In the genomic region with DNA sequence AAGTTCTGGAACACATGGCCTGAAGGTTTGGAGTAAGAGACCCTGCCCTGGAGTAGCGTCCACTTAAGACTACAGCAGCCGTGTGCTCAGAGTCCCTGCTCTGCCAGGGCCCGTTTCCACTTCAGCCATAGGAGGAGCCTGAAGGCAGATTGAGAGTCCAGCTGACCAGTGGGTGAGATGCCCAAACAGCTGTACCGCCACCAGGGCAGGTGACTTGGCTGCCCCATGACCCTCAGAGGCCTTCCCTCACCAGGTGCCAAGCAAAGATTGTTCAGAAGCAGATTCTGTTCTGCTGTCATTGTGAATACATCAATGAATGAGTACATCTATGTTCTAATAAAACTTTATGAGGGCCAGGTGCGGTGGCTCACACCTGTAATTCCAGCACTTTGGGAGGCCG, we compare ENCODE assay signal across 24 cellular contexts.
DNase-seq lines count a peak whose midpoint lies in the region; ATAC-seq, FAIRE-seq and TF ChIP-seq lines count a peak whose summit lies in the region.
"Had no signal": no experiment of that assay in that cellular context is flagged by ENCODE, and none has a peak within 500 bp of the region (broad histone marks: within the 10 kb centered on the region; RNA-seq: fewer than 3 reads in every experiment).

No MANE protein-coding gene starts in this region.

- H3K9ac ChIP-seq in HepG2 (ENCODE audit: insufficient read depth, low read depth, low read length), result no peak overlapping the region

- no peaks in the 10 kb centered on the region for H3K4me1 Mint-ChIP-seq in CD8-positive, alpha-beta memory T cell
- H3K4me1 Mint-ChIP-seq: activated naive CD4-positive, alpha-beta T cell treated with anti-CD3 and anti-CD28 coated beads, Interleukin-2, amount 50 U/mL, for 24 hours; stimulated activated naive CD8-positive, alpha-beta T cell treated with anti-CD3 and anti-CD28 coated beads, Interleukin-15, amount 100 ng/mL, for 72 hours had no signal

- H3K36me3 Mint-ChIP-seq in CD8-positive, alpha-beta memory T cell, result no peaks in the 10 kb centered on the region
- H3K36me3 Mint-ChIP-seq: activated naive CD4-positive, alpha-beta T cell treated with anti-CD3 and anti-CD28 coated beads, Interleukin-2, amount 50 U/mL, for 24 hours; brain; immature natural killer cell; memory B cell had no signal

- H2AFZ ChIP-seq in HepG2 (ENCODE audit: low read length), result no peak overlapping the region

- no peaks in the 10 kb centered on the region for H3K9me3 Mint-ChIP-seq in CD8-positive, alpha-beta memory T cell
- H3K9me3 Mint-ChIP-seq: activated CD8-positive, alpha-beta T cell treated with anti-CD3 and anti-CD28 coated beads for 36 hours; activated naive CD4-positive, alpha-beta T cell treated with anti-CD3 and anti-CD28 coated beads, Interleukin-2, amount 50 U/mL, for 24 hours; brain; dendritic cell treated with granulocyte-macrophage colony-stimulating factor and Interleukin-4, amounts not matched to agents 40 ng/mL and 50 ng/mL, for 4 days; H9; immature natural killer cell; memory B cell; stimulated activated naive CD8-positive, alpha-beta T cell treated with anti-CD3 and anti-CD28 coated beads, Interleukin-15, amount 100 ng/mL, for 72 hours; T-helper 1 cell treated with Interleukin-12 subunit alpha and Interleukin-12 subunit beta and Interleukin-4 antibody, amounts not matched to agents 30 μg/mL and 1 μg/mL, for 36 hours had no signal

- in situ Hi-C loops in HepG2 (cut with HindIII; ENCODE audit: extremely low pct_ligation_motif_present, low pct_unique_long_range_greater_than_20kb), result no loop called here
- in situ Hi-C loops in gastrocnemius medialis (cut with MboI; ENCODE audit: low sequenced_read_pairs in 4 of 4), result no loop called here
- in situ Hi-C loops in ACHN (cut with HindIII; ENCODE audit: low pct_ligation_motif_present, low pct_unique_long_range_greater_than_20kb, low sequenced_read_pairs), result no loop called here

- TF ChIP-seq EP300 in HepG2 (IDR thresholded peaks at IDR 0.05; ENCODE audit: low read depth in 2 of 2, low read length in 2 of 2) (no peak), HepG2 (CRISPR knock-in tag; IDR thresholded peaks at IDR 0.05; ENCODE audit: borderline replicate concordance) (no peak)

- H3K27ac Mint-ChIP-seq in CD8-positive, alpha-beta memory T cell, result no peak overlapping the region
- H3K27ac Mint-ChIP-seq: activated CD8-positive, alpha-beta T cell treated with anti-CD3 and anti-CD28 coated beads for 36 hours; activated naive CD4-positive, alpha-beta T cell treated with anti-CD3 and anti-CD28 coated beads, Interleukin-2, amount 50 U/mL, for 24 hours; dendritic cell treated with granulocyte-macrophage colony-stimulating factor and Interleukin-4, amounts not matched to agents 40 ng/mL and 50 ng/mL, for 4 days; H9; immature natural killer cell; memory B cell; stimulated activated naive CD8-positive, alpha-beta T cell treated with anti-CD3 and anti-CD28 coated beads, Interleukin-15, amount 100 ng/mL, for 72 hours; T-helper 1 cell treated with Interleukin-12 subunit alpha and Interleukin-12 subunit beta and Interleukin-4 antibody, amounts not matched to agents 30 μg/mL and 1 μg/mL, for 36 hours had no signal

- peaks cover 3 to 10% of the 10 kb centered on the region in 2 donors for H3K27me3 Mint-ChIP-seq in CD8-positive, alpha-beta memory T cell
- H3K27me3 Mint-ChIP-seq: activated CD8-positive, alpha-beta T cell treated with anti-CD3 and anti-CD28 coated beads for 36 hours; activated naive CD4-positive, alpha-beta T cell treated with anti-CD3 and anti-CD28 coated beads, Interleukin-2, amount 50 U/mL, for 24 hours; dendritic cell treated with granulocyte-macrophage colony-stimulating factor and Interleukin-4, amounts not matched to agents 40 ng/mL and 50 ng/mL, for 4 days; memory B cell had no signal

- TF ChIP-seq POLR2A in HepG2 (IDR thresholded peaks at IDR 0.05; ENCODE audit: insufficient read depth in 1 of 2, low read depth in 2 of 2, low read length in 2 of 2) (no peak), gastrocnemius medialis (IDR thresholded peaks at IDR 0.05) (no peak)

- FAIRE-seq in HepG2 (lab: Jason Lieb, UNC), result no peak
- FAIRE-seq: A204.1, G401.6 had no signal

- BruUV-seq in HepG2 (replicated peaks; lab: Mats Ljungman, UMichigan), result no TSS peak

- no peaks in the 10 kb centered on the region for H4K20me1 ChIP-seq in HepG2 (ENCODE audit: insufficient read depth, low read length)

- intact Hi-C loops in heart right ventricle (cut with DNase I), result loop anchor here in 2 of 10 donors (5.0 to 10.0 kb wide), 2 partner anchors 125 to 167 kb away; no protein-coding TSS in a partner anchor
- intact Hi-C loops in cardiac septum (cut with DNase I), result loop anchor here (2.0 to 5.0 kb wide), 3 partner anchors 27 to 167 kb away; no protein-coding TSS in a partner anchor
- intact Hi-C loops in HepG2 (cut with micrococcal nuclease; ENCODE audit: unreplicated experiment), result no loop called here
- intact Hi-C loops in gastrocnemius medialis (cut with DNase I; ENCODE audit: low total_unique reads), result no loop called here
- intact Hi-C loops in aorta (cut with DNase I), result no loop called here

- CTCF ChIA-PET in HepG2 (lab: Yijun Ruan, JAX; ENCODE audit: low intra/inter-chr PET ratio, low total read pairs), result no interaction called here
- CTCF ChIA-PET in CD8-positive, alpha-beta memory T cell (lab: Charles Lee), result no interaction called here

- H3K4me1 ChIP-seq in heart right ventricle (peaks cover 6 to 83% (median 79%) of the 10 kb centered on the region in 9 donors), HepG2 (ENCODE audit: insufficient read depth, low read length) (peaks cover 22% of the 10 kb centered on the region), gastrocnemius medialis (peaks cover 24 to 25% of the 10 kb centered on the region in 2 donors), aorta (ENCODE audit: control insufficient read depth in 1 of 2, insufficient read depth in 2 of 2, low read length in 2 of 2) (peaks cover 0 to 7% of the 10 kb centered on the region in 2 donors)
- no peaks in the 10 kb centered on the region for H3K4me1 ChIP-seq in CD8-positive, alpha-beta memory T cell (ENCODE audit: insufficient read depth, low read length)

- whole genome bisulfite sequencing in heart right ventricle, 2 donors, result 74 to 84% methylated on average over 6 of the region's 6 CpGs
- 75% methylated on average over 3 of the region's 6 CpGs for WGBS in HepG2 (ENCODE audit: low lambda C conversion rate)
- WGBS in aorta, 2 donors, result 88 to 92% methylated on average over 6 of the region's 6 CpGs

- H3K4me3 Mint-ChIP-seq in CD8-positive, alpha-beta memory T cell, result no peak overlapping the region
- H3K4me3 Mint-ChIP-seq: activated CD8-positive, alpha-beta T cell treated with anti-CD3 and anti-CD28 coated beads for 36 hours; activated naive CD4-positive, alpha-beta T cell treated with anti-CD3 and anti-CD28 coated beads, Interleukin-2, amount 50 U/mL, for 24 hours; brain; dendritic cell treated with granulocyte-macrophage colony-stimulating factor and Interleukin-4, amounts not matched to agents 40 ng/mL and 50 ng/mL, for 4 days; H9; immature natural killer cell; memory B cell; stimulated activated naive CD8-positive, alpha-beta T cell treated with anti-CD3 and anti-CD28 coated beads, Interleukin-15, amount 100 ng/mL, for 72 hours; T-helper 1 cell treated with Interleukin-12 subunit alpha and Interleukin-12 subunit beta and Interleukin-4 antibody, amounts not matched to agents 30 μg/mL and 1 μg/mL, for 36 hours had no signal

- H3K79me2 ChIP-seq in HepG2 (ENCODE audit: insufficient read depth, low read length), result no peaks in the 10 kb centered on the region

- H3K36me3 ChIP-seq in heart right ventricle, result peaks cover 0 to 3% (median 0%) of the 10 kb centered on the region in 9 donors
- H3K36me3 ChIP-seq in HepG2 (replicated peaks in 1 of 2; ENCODE audit: control insufficient read depth in 1 of 2, insufficient read depth in 2 of 2, low read length in 2 of 2), result no peaks in the 10 kb centered on the region
- H3K36me3 ChIP-seq in gastrocnemius medialis, result no peaks in the 10 kb centered on the region
- H3K36me3 ChIP-seq in aorta (ENCODE audit: control insufficient read depth in 1 of 2, insufficient read depth in 2 of 2, low read length in 1 of 2), result no peaks in the 10 kb centered on the region
- H3K36me3 ChIP-seq in CD8-positive, alpha-beta memory T cell (ENCODE audit: insufficient read depth, low read length), result no peaks in the 10 kb centered on the region

- TF ChIP-seq RAD21 in HepG2 (CRISPR knock-in tag; IDR thresholded peaks at IDR 0.05), result no peak

- DNase-seq in heart right ventricle (no peak), cardiac septum (ENCODE audit: low spot score) (no peak), HepG2 (ENCODE audit: low spot score) (no peak), gastrocnemius medialis (no peak), aorta (no peak), ACHN (no peak)
- DNase-seq in activated CD8-positive, alpha-beta memory T cell treated with anti-CD3 and anti-CD28 coated beads, Interleukin-2, amount 50 U/mL, for 4 hours, result no peak
- no peak for DNase-seq in CD8-positive, alpha-beta memory T cell
- DNase-seq: activated CD8-positive, alpha-beta T cell treated with anti-CD3 and anti-CD28 coated beads for 36 hours; activated T-cell treated with anti-CD3 and anti-CD28 coated beads, Interleukin-2, amount 50 U/mL, for 48 hours; H9; immature natural killer cell; NCI-H2029; retina; SHP77 treated with DMSO at 0.1 percent for 48 hours; stimulated activated naive CD8-positive, alpha-beta T cell treated with anti-CD3 and anti-CD28 coated beads, Interleukin-15, amount 100 ng/mL, for 72 hours had no signal

- H3K27me3 ChIP-seq in heart right ventricle (no peaks in the 10 kb centered on the region), HepG2 (ENCODE audit: control insufficient read depth in 1 of 2, insufficient read depth in 2 of 2, low read length in 2 of 2) (peaks cover 9 to 35% of the 10 kb centered on the region in 2 experiments; a peak in 4 of 5 replicates), gastrocnemius medialis (no peaks in the 10 kb centered on the region), aorta (ENCODE audit: control insufficient read depth in 1 of 2, insufficient read depth in 2 of 2, low read length in 1 of 2) (no peaks in the 10 kb centered on the region)
- H3K27me3 ChIP-seq in CD8-positive, alpha-beta memory T cell (ENCODE audit: insufficient read depth, low read length, poor library complexity, severe bottlenecking), result no peaks in the 10 kb centered on the region

- H3K4me2 ChIP-seq in HepG2 (ENCODE audit: low read depth, low read length), result no peak overlapping the region

- no peak overlapping the region for H3K4me3 ChIP-seq in heart right ventricle
- no peak overlapping the region for H3K4me3 ChIP-seq in HepG2 (replicated peaks in 1 of 3; ENCODE audit: insufficient read depth in 1 of 3, low read depth in 2 of 3, low read length in 3 of 3)
- no peak overlapping the region for H3K4me3 ChIP-seq in gastrocnemius medialis
- H3K4me3 ChIP-seq in aorta (ENCODE audit: low read length in 2 of 2), result no peak overlapping the region
- H3K4me3 ChIP-seq in CD8-positive, alpha-beta memory T cell (ENCODE audit: low read length), result no peak overlapping the region

- H3K27ac ChIP-seq in heart right ventricle (peak overlapping the region in 9 of 10 donors; percentile 55 to 89 (median 76)), HepG2 (ENCODE audit: extremely low read length, insufficient read depth, low read length) (no peak overlapping the region), gastrocnemius medialis (peak overlapping the region in 3 of 4 donors; percentile 45 to 66 (median 62)), aorta (ENCODE audit: low read depth in 1 of 2, low read length in 2 of 2) (peak overlapping the region; percentile 53 to 84)
- H3K27ac ChIP-seq in CD8-positive, alpha-beta memory T cell (ENCODE audit: low read depth, low read length), result no peak overlapping the region
- H3K27ac ChIP-seq: C4-2B had no signal

- H3K9me3 ChIP-seq in heart right ventricle (no peaks in the 10 kb centered on the region), HepG2 (ENCODE audit: low read length) (no peaks in the 10 kb centered on the region), gastrocnemius medialis (no peaks in the 10 kb centered on the region), aorta (ENCODE audit: control insufficient read depth, low read length) (no peaks in the 10 kb centered on the region)
- H3K9me3 ChIP-seq in CD8-positive, alpha-beta memory T cell (ENCODE audit: low read length), result no peaks in the 10 kb centered on the region

- TF ChIP-seq CTCF in heart right ventricle (IDR thresholded peaks at IDR 0.05) (no peak), HepG2 (CRISPR knock-in tag; IDR thresholded peaks at IDR 0.05) (no peak), gastrocnemius medialis (IDR thresholded peaks at IDR 0.05 in 4 of 5, conservative IDR thresholded peaks at IDR 0.05 in 1 of 5) (no peak)

- ATAC-seq in heart right ventricle, result no peak
- no peak for ATAC-seq in HepG2
- ATAC-seq in gastrocnemius medialis, result no peak
- no peak for ATAC-seq in aorta (ENCODE audit: low FRiP score)
- ATAC-seq: activated CD8-positive, alpha-beta T cell treated with anti-CD3 and anti-CD28 coated beads for 36 hours; stimulated activated naive CD8-positive, alpha-beta T cell treated with anti-CD3 and anti-CD28 coated beads, Interleukin-15, amount 100 ng/mL, for 72 hours had no signal

- POLR2A ChIA-PET in HepG2 (lab: Yijun Ruan, JAX), result no interaction called here
- POLR2A ChIA-PET in CD8-positive, alpha-beta memory T cell (lab: Charles Lee), result no interaction called here

Comparison
In these comparisons a context has a peak if more than half of its experiments do, and no peak if none do; other contexts are left out.
1. H3K27ac ChIP-seq: peak in heart right ventricle (9 of 10), gastrocnemius medialis (3 of 4) and aorta (2 of 2); none in HepG2 (single experiment) and CD8-positive, alpha-beta memory T cell (single experiment).